ENCODE assay signal across 9 cellular contexts in genomic region chr3:146625117-146625775, GRCh38. TPM values are rescaled to one million over a fixed set of nuclear protein-coding genes. Genes with fewer than 3 reads are reported as not detected.
DNase-seq lines count a peak whose midpoint lies in the region; ATAC-seq, FAIRE-seq and TF ChIP-seq lines count a peak whose summit lies in the region.
"Had no signal": no experiment of that assay in that cellular context is flagged by ENCODE, and none has a peak within 500 bp of the region (broad histone marks: within the 10 kb centered on the region; RNA-seq: fewer than 3 reads in every experiment).

No MANE protein-coding gene starts in this region.

- no peaks in the 10 kb centered on the region for H3K9me3 ChIP-seq in adipocyte (ENCODE audit: control insufficient read depth, low read length)
- H3K9me3 ChIP-seq in naive thymus-derived CD4-positive, alpha-beta T cell (ENCODE audit: control insufficient read depth in 2 of 3, low read length in 3 of 3) = no peaks in the 10 kb centered on the region

- H3K4me1 ChIP-seq in adipocyte (ENCODE audit: control insufficient read depth, insufficient read depth, low read length) = peaks cover 3% of the 10 kb centered on the region
- no peaks in the 10 kb centered on the region for H3K4me1 ChIP-seq in naive thymus-derived CD4-positive, alpha-beta T cell (ENCODE audit: control insufficient read depth in 2 of 2, insufficient read depth in 2 of 2, low read length in 2 of 2)

- ATAC-seq in GM18502 (IDR thresholded peaks at IDR 0.05; ENCODE audit: poor library complexity, unreplicated experiment) (peak; percentile 86), HG02870 (IDR thresholded peaks at IDR 0.05; ENCODE audit: unreplicated experiment) (peak; percentile 69)
- no peak for ATAC-seq in naive thymus-derived CD4-positive, alpha-beta T cell

- DNase-seq in adipocyte (ENCODE audit: low read depth) = peak; percentile 12
- DNase-seq in naive thymus-derived CD4-positive, alpha-beta T cell = no peak
- no peak for DNase-seq in anterior cingulate cortex (lab: John Stamatoyannopoulos, UW)
- no peak for DNase-seq in GM12891 (ENCODE audit: insufficient read length, low spot score)
- no peak for DNase-seq in HUDEP-2 (lab: John Stamatoyannopoulos, UW; ENCODE audit: unreplicated experiment in 76 of 76)
- DNase-seq in mesenteric fat pad (ENCODE audit: low spot score) = no peak

- no peak for FAIRE-seq in GM12891 (lab: Jason Lieb, UNC)
- FAIRE-seq: colon had no signal

- CTCF ChIA-PET in naive thymus-derived CD4-positive, alpha-beta T cell (lab: Charles Lee) = no interaction called here

- H3K4me3 Mint-ChIP-seq in naive thymus-derived CD4-positive, alpha-beta T cell = peak overlapping the region in 8 of 10 donors; percentile 20 to 78 (median 53)

- peaks cover 0 to 8% (median 0%) of the 10 kb centered on the region in 5 donors for H3K27me3 Mint-ChIP-seq in naive thymus-derived CD4-positive, alpha-beta T cell

- POLR2A ChIA-PET in naive thymus-derived CD4-positive, alpha-beta T cell (lab: Charles Lee) = no interaction called here

- no peak for TF ChIP-seq POLR2A in GM12891 (IDR thresholded peaks at IDR 0.05; ENCODE audit: low read depth, low read length)

- no peak overlapping the region for H3K27ac ChIP-seq in naive thymus-derived CD4-positive, alpha-beta T cell (ENCODE audit: low read depth, low read length)

- H3K36me3 ChIP-seq in adipocyte (ENCODE audit: control insufficient read depth, insufficient read depth, low read length, severe bottlenecking) = no peaks in the 10 kb centered on the region
- no peaks in the 10 kb centered on the region for H3K36me3 ChIP-seq in naive thymus-derived CD4-positive, alpha-beta T cell (ENCODE audit: control insufficient read depth in 2 of 3, insufficient read depth in 3 of 3, low read length in 3 of 3)

- H3K9me3 Mint-ChIP-seq in naive thymus-derived CD4-positive, alpha-beta T cell = no peaks in the 10 kb centered on the region

- intact Hi-C loops in naive thymus-derived CD4-positive, alpha-beta T cell (cut with micrococcal nuclease) = no loop called here

- H3K4me3 ChIP-seq in adipocyte (ENCODE audit: low read length) = peak overlapping the region; percentile 76
- no peak overlapping the region for H3K4me3 ChIP-seq in naive thymus-derived CD4-positive, alpha-beta T cell (ENCODE audit: low read length)

- peak overlapping the region in 3 of 9 donors; percentile 9 to 58 (median 9) for H3K27ac Mint-ChIP-seq in naive thymus-derived CD4-positive, alpha-beta T cell

- peaks cover 3 to 11% (median 8%) of the 10 kb centered on the region in 7 donors for H3K4me1 Mint-ChIP-seq in naive thymus-derived CD4-positive, alpha-beta T cell

- peak overlapping the region; percentile 71 for H3K9ac ChIP-seq in adipocyte (ENCODE audit: low read length)

- H3K36me3 Mint-ChIP-seq in naive thymus-derived CD4-positive, alpha-beta T cell = no peaks in the 10 kb centered on the region

- H3K27me3 ChIP-seq in adipocyte (replicated peaks; ENCODE audit: control insufficient read depth, insufficient read depth, low read length) = no peaks in the 10 kb centered on the region
- peaks cover 0 to 3% of the 10 kb centered on the region in 2 donors for H3K27me3 ChIP-seq in naive thymus-derived CD4-positive, alpha-beta T cell (ENCODE audit: control insufficient read depth in 2 of 2, insufficient read depth in 2 of 2, low read length in 2 of 2)

TF ChIP-seq in GM12891, 5 proteins besides CTCF, POLR2A, EP300 and RAD21:
- TF ChIP-seq POU2F2 (IDR thresholded peaks at IDR 0.05; ENCODE audit: low read depth, low read length) (no peak), PAX5 (IDR thresholded peaks at IDR 0.05; ENCODE audit: insufficient read depth, low read length, severe bottlenecking) (no peak), SPI1 (IDR thresholded peaks at IDR 0.05; ENCODE audit: low read depth, low read length) (no peak), TAF1 (IDR thresholded peaks at IDR 0.05; ENCODE audit: low read depth, low read length) (no peak), POLR2AphosphoS5 (IDR thresholded peaks at IDR 0.05; ENCODE audit: low read depth, low read length) (no peak)

RNA-seq across cellular contexts. Expression of gene PLSCR5, which starts 20.1 kb away (rescaled TPM):
- total RNA-seq in naive thymus-derived CD4-positive, alpha-beta T cell = not detected
- polyA plus RNA-seq in naive thymus-derived CD4-positive, alpha-beta T cell = not detected
- polyA plus RNA-seq in GM12891 (2012; ENCODE audit: low read depth, missing spikeins) = not detected
- total RNA-seq in mesenteric fat pad = not detected
